In genomic region chr1:110872366-110872744, GRCh38 we compare ENCODE assay signal across 12 cellular contexts. TPM values are rescaled to one million over a fixed set of nuclear protein-coding genes. Genes with fewer than 3 reads are reported as not detected.
DNase-seq lines count a peak whose midpoint lies in the region; ATAC-seq, FAIRE-seq and TF ChIP-seq lines count a peak whose summit lies in the region.
"Had no signal": no experiment of that assay in that cellular context is flagged by ENCODE, and none has a peak within 500 bp of the region (broad histone marks: within the 10 kb centered on the region; RNA-seq: fewer than 3 reads in every experiment).

No MANE protein-coding gene starts in this region.

- FAIRE-seq in HepG2 (lab: Jason Lieb, UNC) = no peak

- WGBS in liver = 67% methylated on average over 2 of the region's 2 CpGs
- 17% methylated on average over 2 of the region's 2 CpGs for WGBS in HepG2 (ENCODE audit: low lambda C conversion rate)
- 59 to 68% (median 67%) methylated on average over 2 of the region's 2 CpGs for WGBS in ovary, 3 donors

- H3K9me3 ChIP-seq in liver (ENCODE audit: control insufficient read depth in 4 of 4, low read length in 3 of 4) (peaks cover 0 to 7% (median 0%) of the 10 kb centered on the region in 4 donors), HepG2 (ENCODE audit: low read length) (no peaks in the 10 kb centered on the region), upper lobe of right lung (no peaks in the 10 kb centered on the region), ovary (no peaks in the 10 kb centered on the region)
- no peaks in the 10 kb centered on the region for H3K9me3 ChIP-seq in effector memory CD4-positive, alpha-beta T cell (ENCODE audit: control insufficient read depth, low read length)

- H3K27me3 Mint-ChIP-seq in IgD-negative memory B cell = no peaks in the 10 kb centered on the region

- POLR2A ChIA-PET in HepG2 (lab: Yijun Ruan, JAX) = no interaction called here

- H3K27me3 ChIP-seq in liver (ENCODE audit: control insufficient read depth in 4 of 4, insufficient read depth in 4 of 4, low read length in 3 of 4) = no peaks in the 10 kb centered on the region
- H3K27me3 ChIP-seq in HepG2 (ENCODE audit: control insufficient read depth in 1 of 2, insufficient read depth in 2 of 2, low read length in 2 of 2) = no peaks in the 10 kb centered on the region
- no peaks in the 10 kb centered on the region for H3K27me3 ChIP-seq in effector memory CD4-positive, alpha-beta T cell (replicated peaks; ENCODE audit: control insufficient read depth, insufficient read depth, low read length, poor library complexity, severe bottlenecking)
- no peaks in the 10 kb centered on the region for H3K27me3 ChIP-seq in upper lobe of right lung
- no peaks in the 10 kb centered on the region for H3K27me3 ChIP-seq in ovary

- TF ChIP-seq RAD21 in liver (IDR thresholded peaks at IDR 0.05) (no peak), HepG2 (CRISPR knock-in tag; IDR thresholded peaks at IDR 0.05) (no peak)

- peak overlapping the region in 1 of 2 donors; percentile 61 for H3K9ac ChIP-seq in liver (ENCODE audit: low read depth in 1 of 2, low read length in 2 of 2)
- no peak overlapping the region for H3K9ac ChIP-seq in HepG2 (ENCODE audit: insufficient read depth, low read depth, low read length)

- H3K79me2 ChIP-seq in HepG2 (ENCODE audit: insufficient read depth, low read length) = no peaks in the 10 kb centered on the region

- no TSS peak for BruUV-seq in HepG2 (replicated peaks; lab: Mats Ljungman, UMichigan)

- no peak for ATAC-seq in HepG2
- no peak for ATAC-seq in upper lobe of right lung

- peak overlapping the region; percentile 93 to 100 (median 100) for H3K4me3 Mint-ChIP-seq in IgD-negative memory B cell

- H2AFZ ChIP-seq in HepG2 (ENCODE audit: low read length) = no peak overlapping the region

- TF ChIP-seq POLR2A in HepG2 (IDR thresholded peaks at IDR 0.05; ENCODE audit: insufficient read depth in 1 of 2, low read depth in 2 of 2, low read length in 2 of 2) = no peak
- TF ChIP-seq POLR2A in ovary (IDR thresholded peaks at IDR 0.05) = no peak

- H3K36me3 Mint-ChIP-seq in IgD-negative memory B cell = peaks cover 21% of the 10 kb centered on the region

- in situ Hi-C loops in HepG2 (cut with HindIII; ENCODE audit: extremely low pct_ligation_motif_present, low pct_unique_long_range_greater_than_20kb) = no loop called here

- intact Hi-C loops in HepG2 (cut with micrococcal nuclease; ENCODE audit: unreplicated experiment) = no loop called here
- intact Hi-C loops in upper lobe of right lung (cut with DNase I) = no loop called here
- intact Hi-C loops in ovary (cut with DNase I) = no loop called here

- no peak overlapping the region for H3K4me2 ChIP-seq in HepG2 (ENCODE audit: low read depth, low read length)

- H3K36me3 ChIP-seq in liver (ENCODE audit: control insufficient read depth in 4 of 4, insufficient read depth in 3 of 4, low read depth in 1 of 4, low read length in 3 of 4) (no peaks in the 10 kb centered on the region), HepG2 (replicated peaks in 1 of 2; ENCODE audit: control insufficient read depth in 1 of 2, insufficient read depth in 2 of 2, low read length in 2 of 2) (no peaks in the 10 kb centered on the region), upper lobe of right lung (no peaks in the 10 kb centered on the region), ovary (no peaks in the 10 kb centered on the region)
- peaks cover 6% of the 10 kb centered on the region for H3K36me3 ChIP-seq in effector memory CD4-positive, alpha-beta T cell (ENCODE audit: control insufficient read depth, insufficient read depth, low read length)

- peak overlapping the region; percentile 95 to 99 (median 99) for H3K27ac Mint-ChIP-seq in IgD-negative memory B cell

- peak overlapping the region; percentile 66 to 67 for H3K27ac ChIP-seq in liver (ENCODE audit: low read depth in 1 of 2, low read length in 2 of 2)
- no peak overlapping the region for H3K27ac ChIP-seq in HepG2 (ENCODE audit: extremely low read length, insufficient read depth, low read length)
- H3K27ac ChIP-seq in effector memory CD4-positive, alpha-beta T cell (ENCODE audit: insufficient read depth, low read length, poor library complexity, severe bottlenecking) = peak overlapping the region; percentile 94
- H3K27ac ChIP-seq in upper lobe of right lung = peak overlapping the region; percentile 83
- H3K27ac ChIP-seq in ovary = no peak overlapping the region
- H3K27ac ChIP-seq: C4-2B had no signal

- H3K4me3 ChIP-seq in liver (ENCODE audit: low read depth in 1 of 3, low read length in 3 of 3) (no peak overlapping the region), HepG2 (replicated peaks in 1 of 3; ENCODE audit: insufficient read depth in 1 of 3, low read depth in 2 of 3, low read length in 3 of 3) (no peak overlapping the region), upper lobe of right lung (peak overlapping the region; percentile 53), ovary (no peak overlapping the region)
- H3K4me3 ChIP-seq in effector memory CD4-positive, alpha-beta T cell (ENCODE audit: insufficient read depth, low read depth, low read length, poor library complexity, severe bottlenecking) = peak overlapping the region; percentile 81

- H4K20me1 ChIP-seq in HepG2 (ENCODE audit: insufficient read depth, low read length) = no peaks in the 10 kb centered on the region

- no peaks in the 10 kb centered on the region for H3K4me1 ChIP-seq in liver (ENCODE audit: control insufficient read depth in 4 of 4, insufficient read depth in 4 of 4, low read length in 3 of 4)
- H3K4me1 ChIP-seq in HepG2 (ENCODE audit: insufficient read depth, low read length) = no peaks in the 10 kb centered on the region
- peaks cover 13% of the 10 kb centered on the region for H3K4me1 ChIP-seq in effector memory CD4-positive, alpha-beta T cell (ENCODE audit: control insufficient read depth, insufficient read depth, low read length, poor library complexity, severe bottlenecking)
- no peaks in the 10 kb centered on the region for H3K4me1 ChIP-seq in upper lobe of right lung
- H3K4me1 ChIP-seq in ovary (ENCODE audit: insufficient read depth) = no peaks in the 10 kb centered on the region

- no peak for TF ChIP-seq EP300 in HepG2 (IDR thresholded peaks at IDR 0.05; ENCODE audit: low read depth in 2 of 2, low read length in 2 of 2)
- TF ChIP-seq EP300 in HepG2 (CRISPR knock-in tag; IDR thresholded peaks at IDR 0.05; ENCODE audit: borderline replicate concordance) = no peak
- no peak for TF ChIP-seq EP300 in ovary (IDR thresholded peaks at IDR 0.05)

- DNase-seq in HepG2 (ENCODE audit: low spot score) = no peak
- DNase-seq in effector memory CD4-positive, alpha-beta T cell = no peak
- no peak for DNase-seq in upper lobe of right lung
- no peak for DNase-seq in ovary
- DNase-seq in NCI-H82 (lab: John Stamatoyannopoulos, UW) = no peak
- no peak for DNase-seq in nucleus accumbens (lab: John Stamatoyannopoulos, UW)
- DNase-seq: HCEC 1CT, NCI-H524 treated with DMSO at 0.1 percent for 48 hours had no signal

- CTCF ChIA-PET in HepG2 (lab: Yijun Ruan, JAX; ENCODE audit: low intra/inter-chr PET ratio, low total read pairs) = no interaction called here

- TF ChIP-seq CTCF in liver (IDR thresholded peaks at IDR 0.05; ENCODE audit: low read depth, low read length, missing input control) (no peak), HepG2 (CRISPR knock-in tag; IDR thresholded peaks at IDR 0.05) (no peak), upper lobe of right lung (IDR thresholded peaks at IDR 0.05) (no peak), ovary (IDR thresholded peaks at IDR 0.05) (no peak)

- H3K9me3 Mint-ChIP-seq in IgD-negative memory B cell = peaks cover 0 to 6% (median 4%) of the 10 kb centered on the region in 3 donors

- peaks cover 39 to 47% (median 43%) of the 10 kb centered on the region in 3 donors for H3K4me1 Mint-ChIP-seq in IgD-negative memory B cell

TF ChIP-seq in liver, 16 proteins besides CTCF, POLR2A, EP300 and RAD21 (continues in another document):
- no peak for TF ChIP-seq FOXA2 (IDR thresholded peaks at IDR 0.05)

TF ChIP-seq in HepG2, 621 proteins besides CTCF, POLR2A, EP300 and RAD21:
- no peak for TF ChIP-seq ZNF180 (CRISPR knock-in tag; IDR thresholded peaks at IDR 0.05; ENCODE audit: borderline replicate concordance, low read depth)

RNA-seq across cellular contexts. Expression of gene CD53, which starts 0.6 kb away (rescaled TPM):
- total RNA-seq in liver = 10 to 100 TPM; 25.1 to 30.4 TPM
- polyA plus RNA-seq in liver = 10 to 100 TPM; 10.7 to 18.4 TPM
- total RNA-seq in HepG2 (2016; rRNA removed; fragmentation: Illumina TruSeq; extraction: Trizol) = not detected in 2 replicates
- not detected in 2 replicates for total RNA-seq in HepG2 (2016; cell fraction: cytosol; rRNA removed; fragmentation: Illumina TruSeq; extraction: Trizol; ENCODE audit: low read depth)
- total RNA-seq in HepG2 (2016; cell fraction: insoluble cytoplasmic fraction; rRNA removed; fragmentation: Illumina TruSeq; extraction: Trizol) = not detected in 2 replicates
- not detected in 2 replicates for total RNA-seq in HepG2 (2016; cell fraction: membrane; rRNA removed; fragmentation: Illumina TruSeq; extraction: Trizol)
- total RNA-seq in HepG2 (2016; cell fraction: nucleus; rRNA removed; fragmentation: Illumina TruSeq; extraction: Trizol) = not detected in 2 replicates
- polyA plus RNA-seq in HepG2 (2011; rRNA removed) = not detected in 2 replicates
- polyA plus RNA-seq in HepG2 (2011; cell fraction: cytosol; rRNA removed) = 0.08 TPM in 1 of 2 replicates, not detected in the other
- 0.16 and 0.17 TPM in 2 replicates for polyA plus RNA-seq in HepG2 (2011; cell fraction: nucleus; rRNA removed)
- polyA plus RNA-seq in HepG2 (2012) = not detected in 2 replicates
- not detected in 2 replicates for polyA plus RNA-seq in HepG2 (2016; cell fraction: cytosol; fragmentation: Illumina TruSeq; extraction: Trizol; ENCODE audit: low read depth)
- not detected in 2 replicates for polyA plus RNA-seq in HepG2 (2016; cell fraction: insoluble cytoplasmic fraction; fragmentation: Illumina TruSeq; extraction: Trizol; ENCODE audit: low read depth)
- not detected in 2 replicates for polyA plus RNA-seq in HepG2 (2016; cell fraction: membrane; fragmentation: Illumina TruSeq; extraction: Trizol; ENCODE audit: low read depth)
- not detected in 2 replicates for polyA plus RNA-seq in HepG2 (2016; cell fraction: nucleus; fragmentation: Illumina TruSeq; extraction: Trizol; ENCODE audit: insufficient read depth, low read depth)
- 0.48 and 1.0 TPM in 2 replicates for polyA minus RNA-seq in HepG2 (2011; rRNA and poly(A)+ RNA removed; ENCODE audit: low replicate concordance)
- polyA minus RNA-seq in HepG2 (2011; cell fraction: cytosol; rRNA and poly(A)+ RNA removed) = not detected in 2 replicates
- not detected in 2 replicates for polyA minus RNA-seq in HepG2 (2011; cell fraction: nucleus; rRNA and poly(A)+ RNA removed)
- 1,279 TPM for polyA plus RNA-seq in IgD-negative memory B cell
- total RNA-seq in upper lobe of right lung = 171 TPM
- total RNA-seq in ovary = 10 to 100 TPM in 3 of 7 donors, 1 to 10 TPM in 4; 6.3 to 23.5 (median 8.0) TPM
- 10 to 100 TPM in 1 of 2 donors, 1 to 10 TPM in 1; 7.4 to 57.1 TPM for polyA plus RNA-seq in ovary
- total RNA-seq: epithelial cell of proximal tubule had no signal

Comparison
In these comparisons a context has a peak if more than half of its experiments do, and no peak if none do; other contexts are left out.
1. H3K27ac ChIP-seq: peak in liver (2 of 2), effector memory CD4-positive, alpha-beta T cell (single experiment) and upper lobe of right lung (single experiment); none in HepG2 (single experiment) and ovary (0 of 2).
2. H3K4me3 ChIP-seq: peak in effector memory CD4-positive, alpha-beta T cell (single experiment) and upper lobe of right lung (single experiment); none in liver (0 of 3), HepG2 (0 of 3) and ovary (single experiment).